In the genomic region with DNA sequence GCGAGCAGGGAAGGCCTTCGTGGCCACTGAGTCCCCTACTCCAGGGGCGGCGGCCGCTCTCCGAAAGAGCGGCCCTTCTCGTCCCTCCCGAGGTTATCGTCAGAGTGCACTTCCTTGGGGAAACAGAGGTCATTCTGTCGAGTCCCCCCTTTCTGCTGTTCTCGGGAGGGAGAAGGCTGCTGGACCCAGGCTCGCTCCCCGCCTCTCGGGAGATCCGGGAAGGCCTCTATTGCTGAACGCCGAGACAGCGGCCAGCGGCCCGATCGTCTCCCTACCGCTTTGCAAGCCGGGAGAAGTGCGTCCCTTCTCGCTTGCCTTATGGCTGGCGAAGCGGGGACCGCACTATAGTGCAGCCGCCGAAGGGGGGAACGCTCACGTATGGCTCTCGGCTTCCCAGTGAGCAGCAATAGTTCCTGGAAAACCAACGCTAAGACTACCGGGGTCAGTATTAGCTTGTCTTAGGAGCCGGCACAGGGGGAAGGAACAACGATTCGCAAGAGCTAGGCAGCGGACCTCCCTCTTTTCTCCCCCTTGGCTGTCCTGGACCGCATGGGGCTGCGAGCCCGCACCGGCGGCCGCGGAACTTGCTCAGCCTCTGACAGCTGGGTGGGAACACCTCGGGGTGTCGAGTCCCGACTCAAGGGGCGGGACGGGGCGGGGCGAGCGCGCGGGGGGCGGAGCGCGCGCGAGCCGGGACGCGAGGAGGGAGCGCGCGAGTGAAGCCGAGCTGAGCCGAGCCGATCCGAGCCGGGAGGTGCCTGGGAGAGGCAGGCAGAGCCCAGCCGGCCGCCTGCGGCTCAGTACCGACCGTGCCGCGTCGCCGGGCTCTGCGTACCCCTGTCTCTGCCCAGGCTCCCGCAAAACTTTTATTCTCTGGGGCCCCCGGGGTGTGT, we compare ENCODE assay signal across 8 cellular contexts. TPM values are rescaled to one million over a fixed set of nuclear protein-coding genes. Genes with fewer than 3 reads are reported as not detected.
DNase-seq lines count a peak whose midpoint lies in the region; ATAC-seq, FAIRE-seq and TF ChIP-seq lines count a peak whose summit lies in the region.

No MANE protein-coding gene starts in this region.

- H3K79me2 ChIP-seq in mammary epithelial cell (ENCODE audit: insufficient read depth, low read length): no peaks in the 10 kb centered on the region

- CTCF ChIA-PET in mammary epithelial cell (lab: Charles Lee; ENCODE audit: low non-redundant PET): interaction anchor here (0.6 kb wide), 3 partner anchors 19 to 178 kb away, joined by 3 to 4 read pairs (median 3); no protein-coding TSS in a partner anchor

- WGBS in mammary epithelial cell (ENCODE audit: low coverage, missing lambda C conversion rate): 2% methylated on average over 12 of the region's 85 CpGs
- WGBS in small intestine, 3 donors: 0% methylated on average over 73 to 85 of the region's 85 CpGs

- H3K4me3 ChIP-seq in WI38 (ENCODE audit: low read depth, low read length): peak overlapping the region; percentile 71
- H3K4me3 ChIP-seq in mammary epithelial cell (replicated peaks in 1 of 3; ENCODE audit: insufficient read depth in 1 of 3, low read depth in 2 of 3, low read length in 3 of 3): peak overlapping the region; percentile 63 to 68 (median 68)
- peak overlapping the region; percentile 86 to 96 for H3K4me3 ChIP-seq in small intestine (ENCODE audit: low read depth in 1 of 2, low read length in 2 of 2)

- ATAC-seq in GM18909 (IDR thresholded peaks at IDR 0.05; ENCODE audit: poor library complexity, unreplicated experiment): peak; percentile 91
- peak; percentile 87 for ATAC-seq in HG03139 (IDR thresholded peaks at IDR 0.05; ENCODE audit: unreplicated experiment)

- H3K36me3 ChIP-seq in mammary epithelial cell (ENCODE audit: insufficient read depth, low read length) (no peaks in the 10 kb centered on the region), small intestine (ENCODE audit: control insufficient read depth in 2 of 2, insufficient read depth in 2 of 2, low read length in 2 of 2) (no peaks in the 10 kb centered on the region)

- H2AFZ ChIP-seq in mammary epithelial cell (ENCODE audit: low read depth, low read length): peak overlapping the region; percentile 98

- in situ Hi-C loops in mammary epithelial cell (cut with MboI; ENCODE audit: low sequenced_read_pairs in 2 of 2): loop anchor here in 1 of 2 donors (5.0 kb wide), 1 partner anchor 188 kb away; a partner anchor contains a TSS

- intact Hi-C loops in mammary epithelial cell (cut with micrococcal nuclease): loop anchor here (2.0 kb wide), 1 partner anchor 190 kb away; a partner anchor contains a TSS

- dilution Hi-C loops in mammary epithelial cell (cut with HindIII; ENCODE audit: low sequenced_read_pairs): no loop called here

- peak overlapping the region; percentile 66 for H3K9ac ChIP-seq in mammary epithelial cell (ENCODE audit: insufficient read depth, low read length)

- DNase-seq in AG08395 (ENCODE audit: low spot score): peak; percentile 94
- peak; percentile 97 for DNase-seq in NCI-H2196 (lab: John Stamatoyannopoulos, UW; ENCODE audit: unreplicated experiment)
- DNase-seq in mammary epithelial cell: peak; percentile 93
- DNase-seq in iPS-NIHi7 (ENCODE audit: extremely low spot score): peak; percentile 80
- DNase-seq in small intestine: peak; percentile 94

- H3K27ac ChIP-seq in mammary epithelial cell (ENCODE audit: insufficient read depth, low read depth, low read length): peak overlapping the region; percentile 67
- H3K27ac ChIP-seq in small intestine (ENCODE audit: low read depth in 1 of 2, low read length in 1 of 2): peak overlapping the region; percentile 73 to 97

- H3K4me1 ChIP-seq in mammary epithelial cell (ENCODE audit: insufficient read depth, low read length) (peaks cover 8% of the 10 kb centered on the region), small intestine (ENCODE audit: control insufficient read depth in 2 of 2, insufficient read depth in 1 of 2, low read depth in 1 of 2, low read length in 1 of 2) (peaks cover 0 to 11% of the 10 kb centered on the region in 2 donors)

- BruUV-seq in mammary epithelial cell (replicated peaks; lab: Mats Ljungman, UMichigan): TSS peak; percentile 77

- no peaks in the 10 kb centered on the region for H4K20me1 ChIP-seq in mammary epithelial cell (ENCODE audit: insufficient read depth, low read length)

- TF ChIP-seq CTCF in WI38 (IDR thresholded peaks at IDR 0.05; ENCODE audit: low read depth, low read length) (no peak), mammary epithelial cell (conservative IDR thresholded peaks at IDR 0.05 in 1 of 2, IDR thresholded peaks at IDR 0.05 in 1 of 2; ENCODE audit: extremely low read depth in 1 of 2, insufficient read depth in 1 of 2, low read depth in 1 of 2, low read length in 2 of 2) (no peak)

- peak overlapping the region; percentile 96 for H3K4me2 ChIP-seq in mammary epithelial cell (ENCODE audit: insufficient read depth, low read depth, low read length)

- no peaks in the 10 kb centered on the region for H3K9me3 ChIP-seq in mammary epithelial cell (replicated peaks; ENCODE audit: insufficient read depth, low read length)
- H3K9me3 ChIP-seq in small intestine (ENCODE audit: control insufficient read depth, low read depth): no peaks in the 10 kb centered on the region

- FAIRE-seq in small intestine (lab: Jason Lieb, UNC): no peak

- H3K27me3 ChIP-seq in mammary epithelial cell (ENCODE audit: insufficient read depth, low read length) (peaks cover 2% of the 10 kb centered on the region), small intestine (ENCODE audit: control insufficient read depth in 2 of 2, insufficient read depth in 2 of 2, low read length in 2 of 2) (no peaks in the 10 kb centered on the region)

RNA-seq across cellular contexts. Expression of a gene that starts 0.9 kb away (rescaled TPM):
- total RNA-seq in mammary epithelial cell: 1 to 10 TPM in 1 of 2 donors, under 1 TPM in 1; 0.96 to 2.0 TPM
- polyA plus RNA-seq in mammary epithelial cell: 0.23 TPM
- polyA minus RNA-seq in mammary epithelial cell: 1.3 TPM
- 1 to 10 TPM in 1 of 3 donors, under 1 TPM in 2; 0.27 to 2.4 (median 0.45) TPM for polyA plus RNA-seq in small intestine

Comparison
In these comparisons a context has a peak if more than half of its experiments do, and no peak if none do; other contexts are left out.
1. Peak in every context shown above with its lines: DNase-seq, ATAC-seq, H3K4me3 ChIP-seq and H3K27ac ChIP-seq.